In genomic region chr17:4440690-4441686, GRCh38 we compare ENCODE assay signal across 1 cellular context.
TF ChIP-seq lines count a peak whose summit lies in the region.

No MANE protein-coding gene starts in this region.

TF ChIP-seq in HepG2, 621 proteins besides CTCF, POLR2A, EP300 and RAD21 (continued from another document):
- no peak for TF ChIP-seq ZFP36 (IDR thresholded peaks at IDR 0.05; ENCODE audit: borderline replicate concordance, low read depth, low read length, partially characterized antibody)
- TF ChIP-seq ZNF567 (CRISPR knock-in tag; IDR thresholded peaks at IDR 0.05; ENCODE audit: borderline replicate concordance) = no peak
- TF ChIP-seq SIX1 (CRISPR knock-in tag; IDR thresholded peaks at IDR 0.05; ENCODE audit: borderline replicate concordance) = no peak
- no peak for TF ChIP-seq RNF219 (CRISPR knock-in tag; IDR thresholded peaks at IDR 0.05)
- no peak for TF ChIP-seq REXO4 (CRISPR knock-in tag; IDR thresholded peaks at IDR 0.05; ENCODE audit: borderline replicate concordance)
- no peak for TF ChIP-seq ZNF33B (CRISPR knock-in tag; IDR thresholded peaks at IDR 0.05)
